ENCODE assay signal across 8 cellular contexts in the genomic region with DNA sequence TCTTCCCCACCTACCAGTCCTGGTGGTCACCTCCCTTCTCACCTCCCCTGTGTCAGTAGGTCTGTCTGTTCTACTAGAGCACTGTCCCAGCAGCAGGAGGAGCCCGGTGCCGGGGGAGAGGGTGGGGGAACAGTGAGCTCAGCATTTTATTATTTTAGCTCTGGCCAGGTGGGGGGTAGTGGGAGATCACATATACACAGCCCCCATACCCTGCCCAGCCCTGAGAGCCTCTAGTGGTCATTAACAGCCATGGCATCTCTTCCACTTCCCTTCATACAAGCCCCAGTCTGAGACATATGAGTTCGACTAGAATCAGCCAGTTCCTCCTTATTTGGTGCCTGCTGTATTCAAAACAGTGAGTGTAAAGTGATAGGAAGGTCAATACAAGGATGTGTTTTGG. TPM values are rescaled to one million over a fixed set of nuclear protein-coding genes. Genes with fewer than 3 reads are reported as not detected.
DNase-seq lines count a peak whose midpoint lies in the region; ATAC-seq and TF ChIP-seq lines count a peak whose summit lies in the region.

A gene (minus strand): TSS at position 72 of the 400 bp plus-strand sequence. CDS start 1,106 bp downstream, outside the sequence.

- WGBS in SK-N-SH (ENCODE audit: low lambda C conversion rate): 62% methylated on average over 3 of the region's 3 CpGs

- H3K4me2 ChIP-seq in SK-N-SH: no peak within 1 kb of the TSS

- no peaks in the 10 kb centered on the region for H3K9me3 ChIP-seq in SK-N-SH

- no peaks in the 10 kb centered on the region for H3K79me2 ChIP-seq in SK-N-SH (ENCODE audit: insufficient read depth)

- peak; percentile 64 for TF ChIP-seq CTCF in SK-N-SH (IDR thresholded peaks at IDR 0.05)
- TF ChIP-seq CTCF in fibroblast of villous mesenchyme (IDR thresholded peaks at IDR 0.05; ENCODE audit: insufficient read depth, low read depth, low read length): peak; percentile 70
- TF ChIP-seq CTCF in GM20000 (IDR thresholded peaks at IDR 0.05; ENCODE audit: extremely low read depth, missing control alignments): no peak

- POLR2A ChIA-PET in SK-N-SH (lab: Yijun Ruan, JAX): interaction anchor here (1.4 kb wide), 1 partner anchor 14 kb away, joined by 6 read pairs; a partner anchor contains a TSS

- peaks cover 13% of the 10 kb centered on the region for H3F3A ChIP-seq in SK-N-SH (replicated peaks; ENCODE audit: insufficient read depth)

- ATAC-seq in stimulated activated naive CD8-positive, alpha-beta T cell treated with anti-CD3 and anti-CD28 coated beads, Interleukin-15, amount 100 ng/mL, for 72 hours: peak; percentile 84
- ATAC-seq in GM18520 (IDR thresholded peaks at IDR 0.05; ENCODE audit: unreplicated experiment): no peak

- no peaks in the 10 kb centered on the region for H3K27me3 ChIP-seq in SK-N-SH (ENCODE audit: insufficient read depth)

- H3K4me3 ChIP-seq in SK-N-SH (ENCODE audit: low read depth in 2 of 2, low read length in 1 of 2) (no peak within 1 kb of the TSS), fibroblast of villous mesenchyme (ENCODE audit: low read depth, low read length) (no peak within 1 kb of the TSS)

- CTCF ChIA-PET in SK-N-SH (lab: Yijun Ruan, JAX): interaction anchor here (0.5 to 3.1 kb wide), 12 partner anchors 8 to 235 kb away, joined by 3 to 21 read pairs (median 4); a partner anchor contains a TSS

- no peak within 1 kb of the TSS for H3K4me3 Mint-ChIP-seq in stimulated activated naive CD8-positive, alpha-beta T cell treated with anti-CD3 and anti-CD28 coated beads, Interleukin-15, amount 100 ng/mL, for 72 hours

- H3K9me3 Mint-ChIP-seq in stimulated activated naive CD8-positive, alpha-beta T cell treated with anti-CD3 and anti-CD28 coated beads, Interleukin-15, amount 100 ng/mL, for 72 hours: no peaks in the 10 kb centered on the region

- H3K4me1 Mint-ChIP-seq in stimulated activated naive CD8-positive, alpha-beta T cell treated with anti-CD3 and anti-CD28 coated beads, Interleukin-15, amount 100 ng/mL, for 72 hours: peaks cover 12% of the 10 kb centered on the region

- peak within 1 kb of the TSS; percentile 14 to 82 for H3K27ac Mint-ChIP-seq in stimulated activated naive CD8-positive, alpha-beta T cell treated with anti-CD3 and anti-CD28 coated beads, Interleukin-15, amount 100 ng/mL, for 72 hours

- no peak for TF ChIP-seq EP300 in SK-N-SH (IDR thresholded peaks at IDR 0.05; ENCODE audit: borderline replicate concordance in 1 of 2, low read depth in 1 of 2, low read length in 1 of 2)

- no peaks in the 10 kb centered on the region for H3K9me2 ChIP-seq in SK-N-SH

- peaks cover 26 to 40% of the 10 kb centered on the region in 2 experiments for H3K36me3 ChIP-seq in SK-N-SH (replicated peaks in 1 of 2; ENCODE audit: control insufficient read depth in 1 of 2, insufficient read depth in 2 of 2, low read length in 1 of 2)

- H4K20me1 ChIP-seq in SK-N-SH (ENCODE audit: insufficient read depth): no peaks in the 10 kb centered on the region

- no peak for TF ChIP-seq RAD21 in SK-N-SH (IDR thresholded peaks at IDR 0.05; ENCODE audit: low read length)

- no peak within 1 kb of the TSS for H3K27ac ChIP-seq in SK-N-SH (ENCODE audit: low read depth in 2 of 2, low read length in 1 of 2)

- no peaks in the 10 kb centered on the region for H3K27me3 Mint-ChIP-seq in stimulated activated naive CD8-positive, alpha-beta T cell treated with anti-CD3 and anti-CD28 coated beads, Interleukin-15, amount 100 ng/mL, for 72 hours

- no peaks in the 10 kb centered on the region for H3K4me1 ChIP-seq in SK-N-SH (ENCODE audit: control insufficient read depth in 1 of 2, insufficient read depth in 2 of 2, low read depth in 1 of 2, low read length in 1 of 2)

- DNase-seq in SIG-M5 treated with dmso at 0.1 percent for 504 hours (lab: John Stamatoyannopoulos, UW; ENCODE audit: unreplicated experiment): peak; percentile 72
- no peak for DNase-seq in SIG-M5 (lab: John Stamatoyannopoulos, UW)
- DNase-seq in SK-N-SH: peak; percentile 67
- DNase-seq in fibroblast of villous mesenchyme (ENCODE audit: low read depth): peak; percentile 12
- DNase-seq in stimulated activated naive CD8-positive, alpha-beta T cell treated with anti-CD3 and anti-CD28 coated beads, Interleukin-15, amount 100 ng/mL, for 72 hours: no peak
- no peak for DNase-seq in GM20000 (ENCODE audit: low spot score)
- DNase-seq in EL: no peak

- no peak within 1 kb of the TSS for H3K9ac ChIP-seq in SK-N-SH

- H2AFZ ChIP-seq in SK-N-SH (ENCODE audit: low read depth): no peak within 1 kb of the TSS

TF ChIP-seq in SK-N-SH, 30 proteins besides CTCF, POLR2A, EP300 and RAD21:
- TF ChIP-seq NFIC (IDR thresholded peaks at IDR 0.05; ENCODE audit: borderline replicate concordance) (no peak), MXI1 (IDR thresholded peaks at IDR 0.05; ENCODE audit: low read depth, low read length) (no peak), SMC3 (IDR thresholded peaks at IDR 0.05; ENCODE audit: low read depth, low read length) (no peak), FOSL2 (IDR thresholded peaks at IDR 0.05; ENCODE audit: borderline replicate concordance, low read depth) (no peak), FOXM1 (IDR thresholded peaks at IDR 0.05; ENCODE audit: low read depth) (no peak), RFX5 (IDR thresholded peaks at IDR 0.05; ENCODE audit: low read length) (no peak), EZH2phosphoT487 (IDR thresholded peaks at IDR 0.05; ENCODE audit: borderline replicate concordance, low read depth) (no peak), RXRA (IDR thresholded peaks at IDR 0.05; ENCODE audit: borderline replicate concordance, low read depth) (no peak), FOXJ3 (CRISPR knock-in tag; IDR thresholded peaks at IDR 0.05) (no peak), JUND (IDR thresholded peaks at IDR 0.05) (no peak), TCF12 (IDR thresholded peaks at IDR 0.05) (no peak)
- TF ChIP-seq, protein P1, sequence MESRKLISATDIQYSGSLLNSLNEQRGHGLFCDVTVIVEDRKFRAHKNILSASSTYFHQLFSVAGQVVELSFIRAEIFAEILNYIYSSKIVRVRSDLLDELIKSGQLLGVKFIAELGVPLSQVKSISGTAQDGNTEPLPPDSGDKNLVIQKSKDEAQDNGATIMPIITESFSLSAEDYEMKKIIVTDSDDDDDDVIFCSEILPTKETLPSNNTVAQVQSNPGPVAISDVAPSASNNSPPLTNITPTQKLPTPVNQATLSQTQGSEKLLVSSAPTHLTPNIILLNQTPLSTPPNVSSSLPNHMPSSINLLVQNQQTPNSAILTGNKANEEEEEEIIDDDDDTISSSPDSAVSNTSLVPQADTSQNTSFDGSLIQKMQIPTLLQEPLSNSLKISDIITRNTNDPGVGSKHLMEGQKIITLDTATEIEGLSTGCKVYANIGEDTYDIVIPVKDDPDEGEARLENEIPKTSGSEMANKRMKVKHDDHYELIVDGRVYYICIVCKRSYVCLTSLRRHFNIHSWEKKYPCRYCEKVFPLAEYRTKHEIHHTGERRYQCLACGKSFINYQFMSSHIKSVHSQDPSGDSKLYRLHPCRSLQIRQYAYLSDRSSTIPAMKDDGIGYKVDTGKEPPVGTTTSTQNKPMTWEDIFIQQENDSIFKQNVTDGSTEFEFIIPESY (IDR thresholded peaks at IDR 0.05; ENCODE audit: borderline replicate concordance, low read depth): no peak
- TF ChIP-seq, protein P2, sequence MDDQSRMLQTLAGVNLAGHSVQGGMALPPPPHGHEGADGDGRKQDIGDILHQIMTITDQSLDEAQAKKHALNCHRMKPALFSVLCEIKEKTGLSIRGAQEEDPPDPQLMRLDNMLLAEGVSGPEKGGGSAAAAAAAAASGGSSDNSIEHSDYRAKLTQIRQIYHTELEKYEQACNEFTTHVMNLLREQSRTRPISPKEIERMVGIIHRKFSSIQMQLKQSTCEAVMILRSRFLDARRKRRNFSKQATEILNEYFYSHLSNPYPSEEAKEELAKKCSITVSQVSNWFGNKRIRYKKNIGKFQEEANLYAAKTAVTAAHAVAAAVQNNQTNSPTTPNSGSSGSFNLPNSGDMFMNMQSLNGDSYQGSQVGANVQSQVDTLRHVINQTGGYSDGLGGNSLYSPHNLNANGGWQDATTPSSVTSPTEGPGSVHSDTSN (IDR thresholded peaks at IDR 0.05): no peak
- TF ChIP-seq, protein P3, sequence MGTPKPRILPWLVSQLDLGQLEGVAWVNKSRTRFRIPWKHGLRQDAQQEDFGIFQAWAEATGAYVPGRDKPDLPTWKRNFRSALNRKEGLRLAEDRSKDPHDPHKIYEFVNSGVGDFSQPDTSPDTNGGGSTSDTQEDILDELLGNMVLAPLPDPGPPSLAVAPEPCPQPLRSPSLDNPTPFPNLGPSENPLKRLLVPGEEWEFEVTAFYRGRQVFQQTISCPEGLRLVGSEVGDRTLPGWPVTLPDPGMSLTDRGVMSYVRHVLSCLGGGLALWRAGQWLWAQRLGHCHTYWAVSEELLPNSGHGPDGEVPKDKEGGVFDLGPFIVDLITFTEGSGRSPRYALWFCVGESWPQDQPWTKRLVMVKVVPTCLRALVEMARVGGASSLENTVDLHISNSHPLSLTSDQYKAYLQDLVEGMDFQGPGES (IDR thresholded peaks at IDR 0.05; ENCODE audit: low read depth, low read length): no peak

RNA-seq across cellular contexts. Expression of the gene that starts here (rescaled TPM):
- 0.57 and 0.59 TPM in 2 replicates for polyA plus RNA-seq in SK-N-SH (2012; rRNA removed)
- 0.20 and 0.37 TPM in 2 replicates for polyA plus RNA-seq in SK-N-SH (2012; cell fraction: cytosol; rRNA removed)
- polyA plus RNA-seq in SK-N-SH (2012; cell fraction: nucleus; rRNA removed): 1.7 and 2.0 TPM in 2 replicates
- not detected in 2 replicates for total RNA-seq in fibroblast of villous mesenchyme

Comparison
In these comparisons a context has a peak if more than half of its experiments do, and no peak if none do; other contexts are left out.
1. DNase-seq: peak in SIG-M5 treated with dmso at 0.1 percent for 504 hours (single experiment) and SK-N-SH (single experiment); none in SIG-M5 (single experiment), stimulated activated naive CD8-positive, alpha-beta T cell treated with anti-CD3 and anti-CD28 coated beads, Interleukin-15, amount 100 ng/mL, for 72 hours (0 of 2), GM20000 (single experiment) and EL (single experiment).
2. Peak in DNase-seq in fibroblast of villous mesenchyme; RNA of the gene not detected or under 1 TPM.